In the genomic region with DNA sequence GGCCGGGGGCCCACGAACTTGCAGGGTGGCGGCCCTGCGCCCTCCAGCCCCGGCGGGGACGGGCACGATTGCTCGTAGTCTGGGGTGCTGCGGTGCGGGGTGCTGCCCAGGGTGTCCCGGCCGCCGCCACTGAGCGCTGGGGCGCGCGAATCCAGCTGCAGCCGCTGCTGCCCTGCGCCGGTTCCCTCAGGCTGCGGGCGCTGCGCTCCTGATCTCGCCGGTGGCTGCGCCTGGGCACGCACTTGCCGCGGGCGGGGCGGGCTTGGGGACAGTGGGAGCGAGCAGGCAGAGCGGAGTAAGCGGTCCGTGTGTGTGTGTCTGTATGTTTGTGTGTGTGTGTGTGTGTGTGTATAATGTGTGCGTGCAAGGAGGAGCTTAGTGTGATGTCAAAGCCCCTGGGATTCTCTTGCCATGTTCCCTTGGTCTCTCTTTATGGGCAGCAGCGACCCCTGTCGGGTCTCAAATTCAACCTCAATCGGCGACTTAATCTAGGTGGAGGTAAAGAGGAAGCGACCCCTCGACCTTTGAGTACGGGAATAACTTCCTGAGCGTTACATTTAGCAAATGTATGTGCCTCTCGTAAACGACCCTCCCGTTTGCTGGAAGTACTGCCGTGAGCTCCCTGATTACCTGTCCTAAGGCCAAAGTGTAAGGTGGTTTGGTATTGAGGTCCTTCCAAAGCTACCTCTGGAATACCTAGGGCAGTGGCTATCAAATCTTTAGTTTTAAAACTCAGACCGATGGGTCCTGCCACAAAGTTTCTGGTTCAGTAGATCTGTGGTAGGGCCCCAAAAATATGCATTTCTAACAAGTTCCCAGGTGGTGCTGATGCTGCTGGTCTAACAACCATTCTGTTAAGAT, we compare ENCODE assay signal across 2 cellular contexts.
A peak's percentile ranks its signal among the peaks of the same experiment; 100 is the strongest.
TF ChIP-seq lines count a peak whose summit lies in the region.

A gene (minus strand): TSS at position 324 of the 861 bp plus-strand sequence.

TF ChIP-seq in WTC11, 78 proteins besides CTCF, POLR2A, EP300 and RAD21:
- TF ChIP-seq, protein P1, sequence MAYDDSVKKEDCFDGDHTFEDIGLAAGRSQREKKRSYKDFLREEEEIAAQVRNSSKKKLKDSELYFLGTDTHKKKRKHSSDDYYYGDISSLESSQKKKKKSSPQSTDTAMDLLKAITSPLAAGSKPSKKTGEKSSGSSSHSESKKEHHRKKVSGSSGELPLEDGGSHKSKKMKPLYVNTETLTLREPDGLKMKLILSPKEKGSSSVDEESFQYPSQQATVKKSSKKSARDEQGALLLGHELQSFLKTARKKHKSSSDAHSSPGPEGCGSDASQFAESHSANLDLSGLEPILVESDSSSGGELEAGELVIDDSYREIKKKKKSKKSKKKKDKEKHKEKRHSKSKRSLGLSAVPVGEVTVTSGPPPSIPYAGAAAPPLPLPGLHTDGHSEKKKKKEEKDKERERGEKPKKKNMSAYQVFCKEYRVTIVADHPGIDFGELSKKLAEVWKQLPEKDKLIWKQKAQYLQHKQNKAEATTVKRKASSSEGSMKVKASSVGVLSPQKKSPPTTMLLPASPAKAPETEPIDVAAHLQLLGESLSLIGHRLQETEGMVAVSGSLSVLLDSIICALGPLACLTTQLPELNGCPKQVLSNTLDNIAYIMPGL (CRISPR knock-in tag; IDR thresholded peaks at IDR 0.05), result peak; percentile 91
- TF ChIP-seq, protein P2, sequence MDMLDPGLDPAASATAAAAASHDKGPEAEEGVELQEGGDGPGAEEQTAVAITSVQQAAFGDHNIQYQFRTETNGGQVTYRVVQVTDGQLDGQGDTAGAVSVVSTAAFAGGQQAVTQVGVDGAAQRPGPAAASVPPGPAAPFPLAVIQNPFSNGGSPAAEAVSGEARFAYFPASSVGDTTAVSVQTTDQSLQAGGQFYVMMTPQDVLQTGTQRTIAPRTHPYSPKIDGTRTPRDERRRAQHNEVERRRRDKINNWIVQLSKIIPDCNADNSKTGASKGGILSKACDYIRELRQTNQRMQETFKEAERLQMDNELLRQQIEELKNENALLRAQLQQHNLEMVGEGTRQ (CRISPR knock-in tag; IDR thresholded peaks at IDR 0.05), result no peak
- 0 out of 2 replicates have a peak, but pooled peaks have one; percentile 3 for TF ChIP-seq SP1 (CRISPR knock-in tag; conservative IDR thresholded peaks at IDR 0.05)
- TF ChIP-seq, protein P3, sequence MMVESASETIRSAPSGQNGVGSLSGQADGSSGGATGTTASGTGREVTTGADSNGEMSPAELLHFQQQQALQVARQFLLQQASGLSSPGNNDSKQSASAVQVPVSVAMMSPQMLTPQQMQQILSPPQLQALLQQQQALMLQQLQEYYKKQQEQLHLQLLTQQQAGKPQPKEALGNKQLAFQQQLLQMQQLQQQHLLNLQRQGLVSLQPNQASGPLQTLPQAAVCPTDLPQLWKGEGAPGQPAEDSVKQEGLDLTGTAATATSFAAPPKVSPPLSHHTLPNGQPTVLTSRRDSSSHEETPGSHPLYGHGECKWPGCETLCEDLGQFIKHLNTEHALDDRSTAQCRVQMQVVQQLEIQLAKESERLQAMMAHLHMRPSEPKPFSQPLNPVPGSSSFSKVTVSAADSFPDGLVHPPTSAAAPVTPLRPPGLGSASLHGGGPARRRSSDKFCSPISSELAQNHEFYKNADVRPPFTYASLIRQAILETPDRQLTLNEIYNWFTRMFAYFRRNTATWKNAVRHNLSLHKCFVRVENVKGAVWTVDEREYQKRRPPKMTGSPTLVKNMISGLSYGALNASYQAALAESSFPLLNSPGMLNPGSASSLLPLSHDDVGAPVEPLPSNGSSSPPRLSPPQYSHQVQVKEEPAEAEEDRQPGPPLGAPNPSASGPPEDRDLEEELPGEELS (CRISPR knock-in tag; IDR thresholded peaks at IDR 0.05), result 0 out of 2 replicates have a peak, but pooled peaks have one; percentile 44
- TF ChIP-seq, protein P4, sequence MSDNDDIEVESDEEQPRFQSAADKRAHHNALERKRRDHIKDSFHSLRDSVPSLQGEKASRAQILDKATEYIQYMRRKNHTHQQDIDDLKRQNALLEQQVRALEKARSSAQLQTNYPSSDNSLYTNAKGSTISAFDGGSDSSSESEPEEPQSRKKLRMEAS (CRISPR knock-in tag; IDR thresholded peaks at IDR 0.05), result 0 out of 2 replicates have a peak, but pooled peaks have one; percentile 19
- no peak for TF ChIP-seq ZNF263 (CRISPR knock-in tag; IDR thresholded peaks at IDR 0.05; ENCODE audit: low read depth)
- 0 out of 2 replicates have a peak, but pooled peaks have one; percentile 31 for TF ChIP-seq ZNF423 (CRISPR knock-in tag; IDR thresholded peaks at IDR 0.05)
- peak; percentile 59; the same call in 1 of the 2 replicates for TF ChIP-seq ZNF138 (CRISPR knock-in tag; conservative IDR thresholded peaks at IDR 0.05)
- peak; percentile 43; the same call in 1 of the 2 replicates for TF ChIP-seq ESRRA (CRISPR knock-in tag; IDR thresholded peaks at IDR 0.05; ENCODE audit: borderline replicate concordance)
- TF ChIP-seq GRHL2 (CRISPR knock-in tag; IDR thresholded peaks at IDR 0.05; ENCODE audit: insufficient replicate concordance, severe bottlenecking), result no peak
- no peak for TF ChIP-seq NFYB (CRISPR knock-in tag; conservative IDR thresholded peaks at IDR 0.05; ENCODE audit: low read depth)
- peak; percentile 86 for TF ChIP-seq FOXP1 (CRISPR knock-in tag; IDR thresholded peaks at IDR 0.05; ENCODE audit: borderline replicate concordance)
- no peak for TF ChIP-seq ETV6 (CRISPR knock-in tag; IDR thresholded peaks at IDR 0.05)
- TF ChIP-seq RELA (CRISPR knock-in tag; IDR thresholded peaks at IDR 0.05; ENCODE audit: borderline replicate concordance), result 0 out of 2 replicates have a peak, but pooled peaks have one; percentile 50
- TF ChIP-seq, protein P5, sequence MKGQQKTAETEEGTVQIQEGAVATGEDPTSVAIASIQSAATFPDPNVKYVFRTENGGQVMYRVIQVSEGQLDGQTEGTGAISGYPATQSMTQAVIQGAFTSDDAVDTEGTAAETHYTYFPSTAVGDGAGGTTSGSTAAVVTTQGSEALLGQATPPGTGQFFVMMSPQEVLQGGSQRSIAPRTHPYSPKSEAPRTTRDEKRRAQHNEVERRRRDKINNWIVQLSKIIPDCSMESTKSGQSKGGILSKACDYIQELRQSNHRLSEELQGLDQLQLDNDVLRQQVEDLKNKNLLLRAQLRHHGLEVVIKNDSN (CRISPR knock-in tag; IDR thresholded peaks at IDR 0.05), result no peak
- TF ChIP-seq, protein P6, sequence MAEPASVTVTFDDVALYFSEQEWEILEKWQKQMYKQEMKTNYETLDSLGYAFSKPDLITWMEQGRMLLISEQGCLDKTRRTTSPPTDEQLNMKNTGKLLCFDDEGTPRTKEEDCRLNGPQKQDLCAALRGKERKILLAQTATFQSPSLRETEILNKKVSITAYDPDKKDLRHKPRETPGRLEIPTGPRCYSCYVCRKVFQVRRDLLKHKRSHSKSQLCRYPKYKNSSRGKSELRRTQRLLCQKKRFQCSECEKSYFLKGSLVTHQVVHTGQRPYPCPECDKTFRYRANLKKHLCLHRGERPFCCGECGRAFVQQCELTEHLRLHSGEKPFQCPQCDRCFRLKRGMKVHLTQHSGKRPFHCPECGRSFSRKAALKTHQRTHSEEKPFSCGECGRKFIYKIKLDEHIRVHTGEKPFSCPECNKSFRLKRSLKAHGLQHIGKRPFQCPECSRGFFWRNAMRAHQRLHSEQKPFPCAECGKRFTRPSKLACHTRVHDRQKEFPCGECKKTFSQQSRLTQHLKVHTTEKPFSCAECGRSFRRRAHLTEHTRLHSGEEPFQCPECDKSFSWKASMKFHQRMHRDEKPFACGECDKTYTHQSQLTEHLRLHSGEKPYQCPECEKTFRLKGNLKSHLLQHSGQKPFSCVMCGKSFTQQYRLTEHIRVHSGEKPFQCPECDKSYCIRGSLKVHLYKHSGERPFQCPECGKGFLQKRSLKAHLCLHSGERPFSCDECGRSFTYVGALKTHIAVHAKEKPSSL (CRISPR knock-in tag; conservative IDR thresholded peaks at IDR 0.05), result no peak
- TF ChIP-seq FOXK1 (CRISPR knock-in tag; IDR thresholded peaks at IDR 0.05), result 0 out of 2 replicates have a peak, but pooled peaks have one; percentile 28
- TF ChIP-seq ZNF671 (CRISPR knock-in tag; IDR thresholded peaks at IDR 0.05), result no peak

TF ChIP-seq in H1, 55 proteins besides CTCF, POLR2A, EP300 and RAD21 (continued from another document):
- TF ChIP-seq, protein P2 (IDR thresholded peaks at IDR 0.05; ENCODE audit: low read length), result no peak
- no peak for TF ChIP-seq SAP30 (IDR thresholded peaks at IDR 0.05; ENCODE audit: insufficient read depth, insufficient replicate concordance, low read length)
- TF ChIP-seq HDAC6 (IDR thresholded peaks at IDR 0.05; ENCODE audit: low read depth, low read length), result no peak
- TF ChIP-seq CBX5 (IDR thresholded peaks at IDR 0.05; ENCODE audit: low read depth, low read length), result no peak
- 0 out of 2 replicates have a peak, but pooled peaks have one; percentile 35 for TF ChIP-seq JUN (IDR thresholded peaks at IDR 0.05; ENCODE audit: low read depth, low read length)
- TF ChIP-seq CEBPB (IDR thresholded peaks at IDR 0.05; ENCODE audit: low read depth, low read length), result no peak
- no peak for TF ChIP-seq SUZ12 (IDR thresholded peaks at IDR 0.05; ENCODE audit: low read length)
- no peak for TF ChIP-seq RNF2 (IDR thresholded peaks at IDR 0.05; ENCODE audit: borderline replicate concordance, low read depth, low read length, missing control alignments, poor library complexity, severe bottlenecking)
- peak; percentile 46; the same call in 1 of the 2 replicates for TF ChIP-seq TBP (IDR thresholded peaks at IDR 0.05; ENCODE audit: low read depth, low read length)
- TF ChIP-seq RXRA (IDR thresholded peaks at IDR 0.05; ENCODE audit: insufficient read depth, low read depth, low read length), result no peak
- TF ChIP-seq, protein P7, sequence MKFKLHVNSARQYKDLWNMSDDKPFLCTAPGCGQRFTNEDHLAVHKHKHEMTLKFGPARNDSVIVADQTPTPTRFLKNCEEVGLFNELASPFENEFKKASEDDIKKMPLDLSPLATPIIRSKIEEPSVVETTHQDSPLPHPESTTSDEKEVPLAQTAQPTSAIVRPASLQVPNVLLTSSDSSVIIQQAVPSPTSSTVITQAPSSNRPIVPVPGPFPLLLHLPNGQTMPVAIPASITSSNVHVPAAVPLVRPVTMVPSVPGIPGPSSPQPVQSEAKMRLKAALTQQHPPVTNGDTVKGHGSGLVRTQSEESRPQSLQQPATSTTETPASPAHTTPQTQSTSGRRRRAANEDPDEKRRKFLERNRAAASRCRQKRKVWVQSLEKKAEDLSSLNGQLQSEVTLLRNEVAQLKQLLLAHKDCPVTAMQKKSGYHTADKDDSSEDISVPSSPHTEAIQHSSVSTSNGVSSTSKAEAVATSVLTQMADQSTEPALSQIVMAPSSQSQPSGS (IDR thresholded peaks at IDR 0.05; ENCODE audit: low read length), result no peak
- TF ChIP-seq TAF1 (IDR thresholded peaks at IDR 0.05; ENCODE audit: low read depth, low read length), result peak; percentile 78; the same call in 1 of the 2 replicates
- 0 out of 2 replicates have a peak, but pooled peaks have one; percentile 3 for TF ChIP-seq YY1 (IDR thresholded peaks at IDR 0.05; ENCODE audit: low read depth, low read length)
- no peak for TF ChIP-seq CHD1 (IDR thresholded peaks at IDR 0.05; ENCODE audit: low read depth, low read length)
- no peak for TF ChIP-seq GTF2F1 (IDR thresholded peaks at IDR 0.05; ENCODE audit: borderline replicate concordance, low read depth, low read length)
- no peak for TF ChIP-seq SRF (IDR thresholded peaks at IDR 0.05; ENCODE audit: low read depth, low read length)
- TF ChIP-seq, protein P8, sequence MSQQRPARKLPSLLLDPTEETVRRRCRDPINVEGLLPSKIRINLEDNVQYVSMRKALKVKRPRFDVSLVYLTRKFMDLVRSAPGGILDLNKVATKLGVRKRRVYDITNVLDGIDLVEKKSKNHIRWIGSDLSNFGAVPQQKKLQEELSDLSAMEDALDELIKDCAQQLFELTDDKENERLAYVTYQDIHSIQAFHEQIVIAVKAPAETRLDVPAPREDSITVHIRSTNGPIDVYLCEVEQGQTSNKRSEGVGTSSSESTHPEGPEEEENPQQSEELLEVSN (IDR thresholded peaks at IDR 0.05), result 0 out of 2 replicates have a peak, but pooled peaks have one; percentile 33
- TF ChIP-seq NRF1 (IDR thresholded peaks at IDR 0.05; ENCODE audit: low read depth, low read length), result no peak
- no peak for TF ChIP-seq SP1 (IDR thresholded peaks at IDR 0.05; ENCODE audit: low read depth, low read length)
- TF ChIP-seq ASH2L (IDR thresholded peaks at IDR 0.05; ENCODE audit: low read length), result peak; percentile 46
- peak; percentile 72 for TF ChIP-seq POLR2AphosphoS5 (IDR thresholded peaks at IDR 0.05; ENCODE audit: low read depth, low read length)
- TF ChIP-seq POU5F1 (IDR thresholded peaks at IDR 0.05; ENCODE audit: low read depth, low read length), result no peak
- TF ChIP-seq EZH2 (IDR thresholded peaks at IDR 0.05; ENCODE audit: low read depth, low read length, severe bottlenecking), result no peak
- TF ChIP-seq CHD2 (IDR thresholded peaks at IDR 0.05; ENCODE audit: low read length), result 0 out of 2 replicates have a peak, but pooled peaks have one; percentile 10
- peak in 1 of 2 experiments; percentile 54; a peak in 1 of 4 replicates for TF ChIP-seq SIN3A (conservative IDR thresholded peaks at IDR 0.05 in 1 of 2, IDR thresholded peaks at IDR 0.05 in 1 of 2; ENCODE audit: low read depth in 1 of 2, low read length in 2 of 2)
- peak; percentile 40 for TF ChIP-seq PHF8 (conservative IDR thresholded peaks at IDR 0.05; ENCODE audit: low read depth, low read length)
- peak; percentile 62 for TF ChIP-seq TAF7 (optimal IDR thresholded peaks at IDR 0.05; ENCODE audit: borderline replicate concordance, low read depth, low read length)
